In the genomic region with DNA sequence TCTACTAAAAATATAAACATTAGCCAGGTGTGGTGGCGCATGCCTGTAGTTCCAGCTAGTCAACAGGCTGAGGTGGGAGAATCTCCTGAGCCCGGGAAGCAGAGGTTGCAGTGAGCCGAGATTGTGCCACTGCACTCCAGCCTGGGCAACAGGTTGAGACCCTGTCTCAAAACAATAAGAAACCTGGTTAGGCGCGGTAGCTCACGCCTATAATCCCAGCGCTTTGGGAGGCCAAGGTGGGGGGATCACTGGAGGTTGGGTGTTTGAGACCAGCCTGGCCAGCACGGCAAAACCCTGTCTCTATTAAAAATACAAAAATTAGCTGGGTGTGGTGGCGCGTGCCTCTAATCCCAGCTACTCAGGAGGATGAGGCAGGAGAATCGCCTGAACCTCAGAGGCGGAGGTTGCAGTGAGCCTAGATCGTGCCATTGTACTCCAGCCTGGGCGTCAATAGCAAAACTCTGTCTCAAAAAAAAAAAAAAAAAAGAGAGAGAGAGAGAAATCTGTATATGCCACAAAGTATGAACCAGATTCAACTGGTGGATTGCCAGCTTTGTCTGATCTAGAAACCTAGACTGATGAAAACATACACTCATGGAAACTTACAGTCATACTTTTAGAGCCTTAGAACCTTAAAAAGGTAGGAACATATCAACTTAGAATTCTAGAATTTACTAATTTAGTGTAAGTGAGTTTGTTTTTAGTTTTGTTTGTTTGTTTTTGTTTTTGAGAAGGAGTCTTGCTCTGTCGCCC, we compare ENCODE assay signal across 1 cellular context. TPM values are rescaled to one million over a fixed set of nuclear protein-coding genes. Genes with fewer than 3 reads are reported as not detected.
"Had no signal": no experiment of that assay in that cellular context is flagged by ENCODE, and none has a peak within 500 bp of the region (broad histone marks: within the 10 kb centered on the region; RNA-seq: fewer than 3 reads in every experiment).

No MANE protein-coding gene starts in this region.

RNA-seq across cellular contexts. Expression of a gene that starts 9.3 kb away (rescaled TPM):
- total RNA-seq: endothelial cell of umbilical vein had no signal
